In genomic region chr6:144283781-144284473, GRCh38 we compare ENCODE assay signal across 8 cellular contexts. TPM values are rescaled to one million over a fixed set of nuclear protein-coding genes. Genes with fewer than 3 reads are reported as not detected.
DNase-seq lines count a peak whose midpoint lies in the region; ATAC-seq and TF ChIP-seq lines count a peak whose summit lies in the region.

No MANE protein-coding gene starts in this region.

- H3K27me3 Mint-ChIP-seq in T-helper 17 cell: peaks cover 15% of the 10 kb centered on the region

- no peak overlapping the region for H3K27ac ChIP-seq in foreskin keratinocyte
- H3K27ac ChIP-seq in gastrocnemius medialis: peak overlapping the region; percentile 90 to 96 (median 92)

- in situ Hi-C loops in gastrocnemius medialis (cut with MboI; ENCODE audit: low sequenced_read_pairs in 4 of 4): loop anchor here in 2 of 4 donors (10.0 kb wide), 2 partner anchors 69 to 201 kb away; no protein-coding TSS in a partner anchor

- ATAC-seq in T-helper 17 cell (no peak), foreskin keratinocyte (no peak), gastrocnemius medialis (no peak), GM18867 (IDR thresholded peaks at IDR 0.05; ENCODE audit: unreplicated experiment) (no peak), HG03039 (IDR thresholded peaks at IDR 0.05; ENCODE audit: unreplicated experiment) (no peak)

- no peaks in the 10 kb centered on the region for H3K36me3 ChIP-seq in gastrocnemius medialis

- intact Hi-C loops in gastrocnemius medialis (cut with DNase I; ENCODE audit: low total_unique reads): loop anchor here (1.0 kb wide), 1 partner anchor 50 kb away; no protein-coding TSS in a partner anchor

- H3K4me3 ChIP-seq in gastrocnemius medialis: peak overlapping the region; percentile 72 to 99 (median 82)

- H3K27me3 ChIP-seq in foreskin keratinocyte: no peaks in the 10 kb centered on the region
- no peaks in the 10 kb centered on the region for H3K27me3 ChIP-seq in gastrocnemius medialis

- TF ChIP-seq POLR2A in gastrocnemius medialis (IDR thresholded peaks at IDR 0.05): no peak

- H3K4me3 Mint-ChIP-seq in T-helper 17 cell: peak overlapping the region; percentile 94

- no peak overlapping the region for H3K27ac Mint-ChIP-seq in T-helper 17 cell

- H3K36me3 Mint-ChIP-seq in T-helper 17 cell (ENCODE audit: low read depth): no peaks in the 10 kb centered on the region

- TF ChIP-seq CTCF in foreskin keratinocyte (conservative IDR thresholded peaks at IDR 0.05): peak; percentile 35
- TF ChIP-seq CTCF in gastrocnemius medialis (IDR thresholded peaks at IDR 0.05 in 4 of 5, conservative IDR thresholded peaks at IDR 0.05 in 1 of 5): peak in 1 of 5 experiments; percentile 17

- peaks cover 21% of the 10 kb centered on the region for H3K4me1 Mint-ChIP-seq in T-helper 17 cell

- H3K9me3 ChIP-seq in T-helper 17 cell (ENCODE audit: control insufficient read depth, low read length, poor library complexity, severe bottlenecking) (no peaks in the 10 kb centered on the region), gastrocnemius medialis (no peaks in the 10 kb centered on the region)

- H3K4me1 ChIP-seq in foreskin keratinocyte: no peaks in the 10 kb centered on the region
- peaks cover 15 to 21% of the 10 kb centered on the region in 2 donors for H3K4me1 ChIP-seq in gastrocnemius medialis

- DNase-seq in DMS53 (lab: John Stamatoyannopoulos, UW): peak; percentile 8
- DNase-seq in DMS53 treated with DMSO at 0.1 percent for 48 hours (lab: John Stamatoyannopoulos, UW; ENCODE audit: unreplicated experiment): no peak
- DNase-seq in T-helper 17 cell: no peak
- no peak for DNase-seq in foreskin keratinocyte
- no peak for DNase-seq in gastrocnemius medialis
- no peak for DNase-seq in GM19238 (ENCODE audit: insufficient read length, low spot score)

RNA-seq across cellular contexts. Expression of gene UTRN, which starts 1.2 kb away (rescaled TPM):
- total RNA-seq in T-helper 17 cell: 100 to 1,000 TPM; 207 to 232 TPM
- 40.2 and 45.6 TPM in 2 replicates for total RNA-seq in foreskin keratinocyte
- 1.8 and 2.1 TPM in 2 replicates for polyA plus RNA-seq in foreskin keratinocyte
- 10 to 100 TPM; 24.1 to 66.3 (median 40.1) TPM for total RNA-seq in gastrocnemius medialis
